22 cellular contexts compared by ENCODE assay signal in genomic region chr1:80251591-80251990, GRCh38.
DNase-seq lines count a peak whose midpoint lies in the region; ATAC-seq and TF ChIP-seq lines count a peak whose summit lies in the region.
"Had no signal": no experiment of that assay in that cellular context is flagged by ENCODE, and none has a peak within 500 bp of the region (broad histone marks: within the 10 kb centered on the region; RNA-seq: fewer than 3 reads in every experiment).

No MANE protein-coding gene starts in this region.

- H3K9me3 ChIP-seq in PC-3 (ENCODE audit: low read length), result no peaks in the 10 kb centered on the region
- H3K9me3 ChIP-seq in transverse colon, result no peaks in the 10 kb centered on the region
- no peaks in the 10 kb centered on the region for H3K9me3 ChIP-seq in Peyer's patch
- H3K9me3 ChIP-seq: A549 had no signal

- peak overlapping the region; percentile 60 for H3K4me3 ChIP-seq in ACC112 (ENCODE audit: low read depth, low read length)
- no peak overlapping the region for H3K4me3 ChIP-seq in PC-3 (ENCODE audit: low read length)
- H3K4me3 ChIP-seq in fibroblast of mammary gland (ENCODE audit: control insufficient read depth, low read depth, low read length), result no peak overlapping the region
- no peak overlapping the region for H3K4me3 ChIP-seq in transverse colon
- no peak overlapping the region for H3K4me3 ChIP-seq in Peyer's patch
- H3K4me3 ChIP-seq: A549, GM23338, PC-9 had no signal

- H3K4me1 ChIP-seq in ACC112 (ENCODE audit: control insufficient read depth, insufficient read depth, low read length, unreplicated experiment) (peaks cover 7% of the 10 kb centered on the region), PC-3 (ENCODE audit: insufficient read depth, low read length) (peaks cover 10% of the 10 kb centered on the region; the same call in 1 of the 2 replicates), transverse colon (no peaks in the 10 kb centered on the region), Peyer's patch (no peaks in the 10 kb centered on the region)
- H3K4me1 ChIP-seq: A549 had no signal

- DNase-seq in LHCN-M2 (ENCODE audit: low read depth) (peak; percentile 29), PC-3 (no peak), fibroblast of mammary gland (ENCODE audit: low read depth) (peak; percentile 3), transverse colon (no peak), Peyer's patch (no peak), GOT3 (lab: John Stamatoyannopoulos, UW) (no peak)
- DNase-seq: CD4-positive, CD25-positive, alpha-beta regulatory T cell; NCI-H1048; NCI-H1417 treated with DMSO at 0.1 percent for 48 hours; NCI-H1930; NCI-H345; NCI-H524 treated with DMSO at 0.1 percent for 48 hours; NCI-H82; PC-9; SIG-M5; T-helper 1 cell had no signal

- WGBS in transverse colon (ENCODE audit: low coverage in 1 of 2), 2 donors, result 41 to 50% methylated on average over 1 of the region's 1 CpG

- H3K9ac ChIP-seq in PC-3 (ENCODE audit: low read length), result no peak overlapping the region

- H2AFZ ChIP-seq in ACC112 (ENCODE audit: low read length, unreplicated experiment) (peak overlapping the region; percentile 47), PC-3 (ENCODE audit: low read length) (no peak overlapping the region)
- H2AFZ ChIP-seq: GM23338, PC-9 had no signal

- H3K27me3 ChIP-seq in ACC112 (ENCODE audit: insufficient read depth, low read length), result no peaks in the 10 kb centered on the region
- no peaks in the 10 kb centered on the region for H3K27me3 ChIP-seq in PC-3 (ENCODE audit: low read length)
- H3K27me3 ChIP-seq in transverse colon, result no peaks in the 10 kb centered on the region
- no peaks in the 10 kb centered on the region for H3K27me3 ChIP-seq in Peyer's patch

- no peaks in the 10 kb centered on the region for H4K20me1 ChIP-seq in PC-3 (ENCODE audit: low read length)

- H3K36me3 ChIP-seq in ACC112 (ENCODE audit: insufficient read depth, low read length) (no peaks in the 10 kb centered on the region), PC-3 (ENCODE audit: low read depth, low read length) (no peaks in the 10 kb centered on the region), transverse colon (no peaks in the 10 kb centered on the region), Peyer's patch (no peaks in the 10 kb centered on the region)

- TF ChIP-seq CTCF in PC-3 (conservative IDR thresholded peaks at IDR 0.05; ENCODE audit: low read depth, low read length) (no peak), fibroblast of mammary gland (conservative IDR thresholded peaks at IDR 0.05; ENCODE audit: control insufficient read depth, insufficient read depth, low read depth, low read length) (no peak), transverse colon (IDR thresholded peaks at IDR 0.05) (no peak), Peyer's patch (IDR thresholded peaks at IDR 0.05) (no peak)

- TF ChIP-seq POLR2A in transverse colon (IDR thresholded peaks at IDR 0.05) (no peak), Peyer's patch (IDR thresholded peaks at IDR 0.05) (no peak)

- BruUV-seq in PC-3 (replicated peaks; lab: Mats Ljungman, UMichigan), result no TSS peak

- no peaks in the 10 kb centered on the region for H3K79me2 ChIP-seq in ACC112 (ENCODE audit: control insufficient read depth, insufficient read depth, low read length, unreplicated experiment)
- no peaks in the 10 kb centered on the region for H3K79me2 ChIP-seq in PC-3 (ENCODE audit: low read length)

- TF ChIP-seq EP300 in transverse colon (IDR thresholded peaks at IDR 0.05; ENCODE audit: low read depth), result no peak

- ATAC-seq in PC-3 (no peak), GM19463 (IDR thresholded peaks at IDR 0.05; ENCODE audit: unreplicated experiment) (no peak)
- ATAC-seq: A549, GM23338, HCT116 had no signal

- H3K4me2 ChIP-seq in PC-3 (ENCODE audit: low read length), result 0 out of 2 replicates have a peak overlapping the region, but pooled peaks have one; percentile 0
- H3K4me2 ChIP-seq: A549, GM23338, PC-9 had no signal

- H3K27ac ChIP-seq in ACC112 (ENCODE audit: low read depth, low read length) (no peak overlapping the region), PC-3 (ENCODE audit: low read length) (0 out of 2 replicates have a peak overlapping the region, but pooled peaks have one; percentile 43), transverse colon (no peak overlapping the region), Peyer's patch (no peak overlapping the region)
- H3K27ac ChIP-seq: A549, PC-9, RWPE1 had no signal

- H3K9me2 ChIP-seq in PC-3 (replicated peaks; ENCODE audit: low read length), result no peaks in the 10 kb centered on the region

- no peaks in the 10 kb centered on the region for H3F3A ChIP-seq in PC-3 (ENCODE audit: low read length, unreplicated experiment)

- in situ Hi-C loops in transverse colon (cut with MboI; ENCODE audit: low pct_ligation_motif_present in 1 of 4, low pct_unique_long_range_greater_than_20kb in 1 of 4, low sequenced_read_pairs in 3 of 4), result no loop called here

- intact Hi-C loops in PC-3 (cut with micrococcal nuclease), result no loop called here
- intact Hi-C loops in transverse colon (cut with DNase I; ENCODE audit: low total_unique reads), result no loop called here

- POLR2A ChIA-PET in PC-3 (lab: Charles Lee; ENCODE audit: unreplicated experiment), result no interaction called here

- CTCF ChIA-PET in PC-3 (lab: Charles Lee), result no interaction called here

Comparison
In these comparisons a context has a peak if more than half of its experiments do, and no peak if none do; other contexts are left out.
1. DNase-seq: peak in LHCN-M2 (single experiment) and fibroblast of mammary gland (single experiment); none in PC-3 (single experiment), transverse colon (single experiment), Peyer's patch (0 of 3) and GOT3 (single experiment).